ENCODE assay signal across 1 cellular context in genomic region chr19:10363789-10364281, GRCh38.
TF ChIP-seq lines count a peak whose summit lies in the region.

No MANE protein-coding gene starts in this region.

TF ChIP-seq in HEK293, 187 proteins besides CTCF, POLR2A, EP300 and RAD21 (continued from another document and continues in another):
- TF ChIP-seq REST (tag by site-specific recombination; IDR thresholded peaks at IDR 0.05) (no peak), ZNF280D (tag by site-specific recombination; IDR thresholded peaks at IDR 0.05) (no peak), SETDB1 (IDR thresholded peaks at IDR 0.05; ENCODE audit: insufficient read length, low read length) (no peak), ZNF121 (tag by site-specific recombination; IDR thresholded peaks at IDR 0.05) (no peak), ZBTB20 (tag by site-specific recombination; IDR thresholded peaks at IDR 0.05) (no peak), INSM2 (tag by site-specific recombination; IDR thresholded peaks at IDR 0.05) (peak; percentile 70; the same call in 1 of the 2 replicates), ZNF184 (tag by site-specific recombination; IDR thresholded peaks at IDR 0.05) (peak; percentile 60; the same call in 1 of the 2 replicates), ZNF239 (tag by site-specific recombination; IDR thresholded peaks at IDR 0.05) (no peak), MEIS1 (CRISPR knock-in tag; IDR thresholded peaks at IDR 0.05; ENCODE audit: borderline replicate concordance) (no peak), RBAK (tag by site-specific recombination; IDR thresholded peaks at IDR 0.05) (no peak), ZBTB21 (tag by site-specific recombination; IDR thresholded peaks at IDR 0.05) (peak; percentile 73), ZSCAN23 (tag by site-specific recombination; IDR thresholded peaks at IDR 0.05) (no peak), ZNF433 (tag by site-specific recombination; IDR thresholded peaks at IDR 0.05; ENCODE audit: low read depth) (no peak), ZNF138 (tag by site-specific recombination; IDR thresholded peaks at IDR 0.05; ENCODE audit: borderline replicate concordance) (no peak), ZBTB8A (tag by site-specific recombination; IDR thresholded peaks at IDR 0.05) (no peak), ZNF777 (tag by site-specific recombination; IDR thresholded peaks at IDR 0.05; ENCODE audit: borderline replicate concordance) (no peak), ZSCAN16 (tag by site-specific recombination; IDR thresholded peaks at IDR 0.05) (no peak), SCRT1 (tag by site-specific recombination; IDR thresholded peaks at IDR 0.05; ENCODE audit: borderline replicate concordance) (no peak), ZNF660 (tag by site-specific recombination; IDR thresholded peaks at IDR 0.05) (peak; percentile 89), ZNF555 (tag by site-specific recombination; conservative IDR thresholded peaks at IDR 0.05) (no peak), GLI2 (tag by site-specific recombination; IDR thresholded peaks at IDR 0.05; ENCODE audit: borderline replicate concordance, low read depth) (no peak), ZNF670 (tag by site-specific recombination; IDR thresholded peaks at IDR 0.05; ENCODE audit: low read depth) (no peak), ZNF211 (tag by site-specific recombination; IDR thresholded peaks at IDR 0.05; ENCODE audit: low read depth) (no peak), KLF7 (tag by site-specific recombination; IDR thresholded peaks at IDR 0.05; ENCODE audit: borderline replicate concordance) (no peak), EGR2 (tag by site-specific recombination; IDR thresholded peaks at IDR 0.05; ENCODE audit: low read depth) (peak; percentile 79), ZNF518A (tag by site-specific recombination; conservative IDR thresholded peaks at IDR 0.05; ENCODE audit: low read depth) (no peak), ZNF24 (tag by site-specific recombination; IDR thresholded peaks at IDR 0.05) (peak; percentile 82; the same call in 1 of the 2 replicates), ZNF514 (tag by site-specific recombination; IDR thresholded peaks at IDR 0.05) (no peak), ZNF747 (tag by site-specific recombination; IDR thresholded peaks at IDR 0.05) (no peak), PRDM1 (tag by site-specific recombination; IDR thresholded peaks at IDR 0.05) (no peak), ZNF843 (tag by site-specific recombination; IDR thresholded peaks at IDR 0.05) (no peak), ZFHX2 (tag by site-specific recombination; conservative IDR thresholded peaks at IDR 0.05) (peak; percentile 85), ZNF426 (tag by site-specific recombination; IDR thresholded peaks at IDR 0.05) (no peak), KLF10 (tag by site-specific recombination; IDR thresholded peaks at IDR 0.05) (no peak; the same call in 1 of the 2 replicates), BCL11B (tag by site-specific recombination; IDR thresholded peaks at IDR 0.05; ENCODE audit: low read depth) (0 out of 2 replicates have a peak, but pooled peaks have one; percentile 30), ZNF23 (tag by site-specific recombination; IDR thresholded peaks at IDR 0.05; ENCODE audit: borderline replicate concordance) (no peak), ZNF112 (tag by site-specific recombination; IDR thresholded peaks at IDR 0.05) (no peak), ZNF529 (tag by site-specific recombination; IDR thresholded peaks at IDR 0.05; ENCODE audit: insufficient replicate concordance) (no peak), ZNF791 (tag by site-specific recombination; IDR thresholded peaks at IDR 0.05) (no peak), PATZ1 (tag by site-specific recombination; IDR thresholded peaks at IDR 0.05) (peak; percentile 43; the same call in 1 of the 2 replicates), BCL11A (tag by site-specific recombination; IDR thresholded peaks at IDR 0.05; ENCODE audit: low read depth) (peak; percentile 39; the same call in 1 of the 2 replicates), ZNF175 (tag by site-specific recombination; IDR thresholded peaks at IDR 0.05) (no peak), ZNF146 (tag by site-specific recombination; IDR thresholded peaks at IDR 0.05) (no peak), ZNF16 (tag by site-specific recombination; IDR thresholded peaks at IDR 0.05; ENCODE audit: low read depth) (no peak), ZNF362 (tag by site-specific recombination; IDR thresholded peaks at IDR 0.05) (no peak), ZNF664 (tag by site-specific recombination; IDR thresholded peaks at IDR 0.05) (no peak), ZNF354C (tag by site-specific recombination; IDR thresholded peaks at IDR 0.05; ENCODE audit: borderline replicate concordance, low read depth) (no peak)
- TF ChIP-seq, protein P1, sequence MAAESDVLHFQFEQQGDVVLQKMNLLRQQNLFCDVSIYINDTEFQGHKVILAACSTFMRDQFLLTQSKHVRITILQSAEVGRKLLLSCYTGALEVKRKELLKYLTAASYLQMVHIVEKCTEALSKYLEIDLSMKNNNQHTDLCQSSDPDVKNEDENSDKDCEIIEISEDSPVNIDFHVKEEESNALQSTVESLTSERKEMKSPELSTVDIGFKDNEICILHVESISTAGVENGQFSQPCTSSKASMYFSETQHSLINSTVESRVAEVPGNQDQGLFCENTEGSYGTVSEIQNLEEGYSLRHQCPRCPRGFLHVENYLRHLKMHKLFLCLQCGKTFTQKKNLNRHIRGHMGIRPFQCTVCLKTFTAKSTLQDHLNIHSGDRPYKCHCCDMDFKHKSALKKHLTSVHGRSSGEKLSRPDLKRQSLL (tag by site-specific recombination; IDR thresholded peaks at IDR 0.05) = no peak
